ENCODE assay signal across 1 cellular context in genomic region chr16:3149193-3149530, GRCh38.
TF ChIP-seq lines count a peak whose summit lies in the region.

No MANE protein-coding gene starts in this region.

TF ChIP-seq in GM23338, 12 proteins besides CTCF, POLR2A, EP300 and RAD21 (continued from another document):
- TF ChIP-seq ZNF462 (CRISPR knock-in tag; IDR thresholded peaks at IDR 0.05): no peak
